In the genomic region with DNA sequence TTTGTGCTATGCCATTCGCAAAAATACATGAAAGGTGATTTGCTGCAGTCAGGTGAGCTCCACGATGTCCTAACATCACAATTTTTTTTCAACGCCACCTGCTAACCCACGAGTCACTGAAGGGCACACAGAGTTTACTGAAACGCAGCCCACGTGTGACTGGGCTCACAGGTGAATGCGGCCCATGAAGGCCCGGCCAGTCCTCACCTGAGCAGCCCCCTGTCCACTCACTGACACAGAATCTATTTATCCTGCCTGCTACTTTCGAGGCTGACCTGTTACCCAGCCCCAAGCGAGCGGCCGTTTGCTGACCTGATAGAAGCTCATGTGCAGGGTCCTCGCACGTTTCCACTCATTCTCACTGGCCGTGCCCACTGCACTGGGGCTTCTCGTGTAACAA, we compare ENCODE assay signal across 19 cellular contexts.
"Had no signal": no experiment of that assay in that cellular context is flagged by ENCODE, and none has a peak within 500 bp of the region (broad histone marks: within the 10 kb centered on the region; RNA-seq: fewer than 3 reads in every experiment).

No MANE protein-coding gene starts in this region.

- H3K9ac ChIP-seq: parathyroid adenoma had no signal

- H3K4me3 ChIP-seq: esophagus muscularis mucosa, gastrocnemius medialis, psoas muscle, sigmoid colon, skin epidermis had no signal

- H3K9me3 ChIP-seq: gastrocnemius medialis, psoas muscle had no signal

- ATAC-seq: effector memory CD8-positive, alpha-beta T cell; gastrocnemius medialis; left cardiac atrium; psoas muscle had no signal

- H3K4me1 ChIP-seq: esophagus muscularis mucosa, gastrocnemius medialis, parathyroid adenoma, psoas muscle, sigmoid colon had no signal

- H2AFZ ChIP-seq: parathyroid adenoma had no signal

- H3K36me3 ChIP-seq: esophagus muscularis mucosa, gastrocnemius medialis, sigmoid colon had no signal

- DNase-seq: effector memory CD8-positive, alpha-beta T cell; gastrocnemius medialis; immature natural killer cell; kidney; left cardiac atrium; mesendoderm; naive thymus-derived CD4-positive, alpha-beta T cell; nephron progenitor cell; psoas muscle; retina; sigmoid colon; stimulated activated CD4-positive, alpha-beta T cell treated with anti-CD3 and anti-CD28 coated beads, Interleukin-12 subunit alpha, Interleukin-12 subunit beta, amount 100 ng/mL, for 4 hours; stimulated activated naive CD4-positive, alpha-beta T cell; trophoblast cell had no signal

- H3K27ac ChIP-seq: epithelial cell of prostate, esophagus muscularis mucosa, gastrocnemius medialis, parathyroid adenoma, psoas muscle, sigmoid colon, skin epidermis had no signal

- FAIRE-seq: kidney, urothelium cell line had no signal

- H3K27me3 ChIP-seq: gastrocnemius medialis had no signal

- H3K79me2 ChIP-seq: parathyroid adenoma had no signal
